Comparison of ENCODE assay signal across 2 cellular contexts in the genomic region with DNA sequence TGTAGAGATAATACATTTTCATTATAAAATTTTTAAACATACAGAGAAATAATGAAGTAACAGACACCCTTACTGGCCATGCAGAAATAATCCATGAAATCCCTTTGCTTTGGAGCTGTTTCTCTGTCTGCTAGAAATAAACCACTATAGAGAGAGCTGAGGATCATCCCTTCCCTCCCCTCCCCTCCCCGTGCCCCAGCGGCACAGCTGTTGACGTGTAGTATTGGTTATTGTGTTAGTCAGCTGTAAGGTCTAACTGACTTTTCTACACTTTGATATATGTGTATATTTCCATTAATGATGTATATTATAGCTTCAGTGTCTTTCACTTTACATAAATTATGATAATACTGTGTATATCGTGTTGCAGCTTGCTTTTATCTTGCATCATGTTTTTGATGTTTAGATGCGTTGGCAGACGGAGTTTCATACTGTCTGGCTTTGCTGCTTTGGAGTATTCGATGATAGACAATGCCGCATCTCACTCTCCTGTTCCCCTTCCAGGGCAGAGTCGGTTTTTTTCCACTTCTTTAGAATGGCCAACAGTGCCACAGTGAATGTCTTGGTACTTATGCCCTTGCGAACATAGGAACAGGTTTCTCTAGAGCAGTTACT.
TF ChIP-seq lines count a peak whose summit lies in the region.

No MANE protein-coding gene starts in this region.

TF ChIP-seq in K562, 482 proteins besides CTCF, POLR2A, EP300 and RAD21:
- TF ChIP-seq ZNF76 (CRISPR knock-in tag; IDR thresholded peaks at IDR 0.05; ENCODE audit: borderline replicate concordance), result no peak
- TF ChIP-seq SETDB1 (IDR thresholded peaks at IDR 0.05; ENCODE audit: low read length), result no peak
- peak; percentile 17; the same call in 1 of the 2 replicates for TF ChIP-seq ATF3 (IDR thresholded peaks at IDR 0.05)
- TF ChIP-seq ATF3 (CRISPR knock-in tag; conservative IDR thresholded peaks at IDR 0.05), result no peak
- no peak for TF ChIP-seq ARID3B (CRISPR knock-in tag; IDR thresholded peaks at IDR 0.05; ENCODE audit: borderline replicate concordance)
- TF ChIP-seq, protein P1, sequence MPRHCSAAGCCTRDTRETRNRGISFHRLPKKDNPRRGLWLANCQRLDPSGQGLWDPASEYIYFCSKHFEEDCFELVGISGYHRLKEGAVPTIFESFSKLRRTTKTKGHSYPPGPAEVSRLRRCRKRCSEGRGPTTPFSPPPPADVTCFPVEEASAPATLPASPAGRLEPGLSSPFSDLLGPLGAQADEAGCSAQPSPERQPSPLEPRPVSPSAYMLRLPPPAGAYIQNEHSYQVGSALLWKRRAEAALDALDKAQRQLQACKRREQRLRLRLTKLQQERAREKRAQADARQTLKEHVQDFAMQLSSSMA (CRISPR knock-in tag; IDR thresholded peaks at IDR 0.05), result no peak
- TF ChIP-seq, protein P2, sequence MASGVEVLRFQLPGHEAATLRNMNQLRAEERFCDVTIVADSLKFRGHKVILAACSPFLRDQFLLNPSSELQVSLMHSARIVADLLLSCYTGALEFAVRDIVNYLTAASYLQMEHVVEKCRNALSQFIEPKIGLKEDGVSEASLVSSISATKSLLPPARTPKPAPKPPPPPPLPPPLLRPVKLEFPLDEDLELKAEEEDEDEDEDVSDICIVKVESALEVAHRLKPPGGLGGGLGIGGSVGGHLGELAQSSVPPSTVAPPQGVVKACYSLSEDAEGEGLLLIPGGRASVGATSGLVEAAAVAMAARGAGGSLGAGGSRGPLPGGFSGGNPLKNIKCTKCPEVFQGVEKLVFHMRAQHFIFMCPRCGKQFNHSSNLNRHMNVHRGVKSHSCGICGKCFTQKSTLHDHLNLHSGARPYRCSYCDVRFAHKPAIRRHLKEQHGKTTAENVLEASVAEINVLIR (CRISPR knock-in tag; IDR thresholded peaks at IDR 0.05), result no peak

TF ChIP-seq in WTC11, 78 proteins besides CTCF, POLR2A, EP300 and RAD21:
- TF ChIP-seq NFYB (CRISPR knock-in tag; conservative IDR thresholded peaks at IDR 0.05; ENCODE audit: low read depth) (no peak), CBFB (CRISPR knock-in tag; IDR thresholded peaks at IDR 0.05; ENCODE audit: low read depth) (no peak)
TF ChIP-seq in WTC11: peak in this region for 0.
